ENCODE assay signal across 2 cellular contexts in genomic region chr5:56595561-56595960, GRCh38.
TF ChIP-seq lines count a peak whose summit lies in the region.

No MANE protein-coding gene starts in this region.

TF ChIP-seq in HCT116, 20 proteins besides CTCF, POLR2A, EP300 and RAD21 (continued from another document):
- TF ChIP-seq ZBTB33 (IDR thresholded peaks at IDR 0.05; ENCODE audit: extremely low read depth, insufficient replicate concordance, low read length), result no peak
- no peak for TF ChIP-seq EZH2 (IDR thresholded peaks at IDR 0.05)
- no peak for TF ChIP-seq EGR1 (IDR thresholded peaks at IDR 0.05; ENCODE audit: low read depth)
- TF ChIP-seq CBX3 (IDR thresholded peaks at IDR 0.05; ENCODE audit: low read depth), result no peak
- no peak for TF ChIP-seq SRF (IDR thresholded peaks at IDR 0.05; ENCODE audit: low read depth)
- no peak for TF ChIP-seq CEBPB (IDR thresholded peaks at IDR 0.05; ENCODE audit: low read depth)
- TF ChIP-seq REST (IDR thresholded peaks at IDR 0.05; ENCODE audit: low read depth), result no peak
- no peak for TF ChIP-seq ATF3 (IDR thresholded peaks at IDR 0.05)
- TF ChIP-seq, protein P1, sequence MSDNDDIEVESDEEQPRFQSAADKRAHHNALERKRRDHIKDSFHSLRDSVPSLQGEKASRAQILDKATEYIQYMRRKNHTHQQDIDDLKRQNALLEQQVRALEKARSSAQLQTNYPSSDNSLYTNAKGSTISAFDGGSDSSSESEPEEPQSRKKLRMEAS (IDR thresholded peaks at IDR 0.05), result no peak
- no peak for TF ChIP-seq TCF7L2 (IDR thresholded peaks at IDR 0.05; ENCODE audit: borderline replicate concordance, extremely low read depth, insufficient read depth, insufficient read length)
- no peak for TF ChIP-seq ZFX (IDR thresholded peaks at IDR 0.05)
- TF ChIP-seq POLR2AphosphoS5 (IDR thresholded peaks at IDR 0.05; ENCODE audit: low read depth, low read length), result no peak
- no peak for TF ChIP-seq SIN3A (IDR thresholded peaks at IDR 0.05; ENCODE audit: low read depth)
- no peak for TF ChIP-seq FOSL1 (IDR thresholded peaks at IDR 0.05; ENCODE audit: low read depth)

TF ChIP-seq in SK-N-SH, 30 proteins besides CTCF, POLR2A, EP300 and RAD21 (continued from another document):
- TF ChIP-seq, protein P2, sequence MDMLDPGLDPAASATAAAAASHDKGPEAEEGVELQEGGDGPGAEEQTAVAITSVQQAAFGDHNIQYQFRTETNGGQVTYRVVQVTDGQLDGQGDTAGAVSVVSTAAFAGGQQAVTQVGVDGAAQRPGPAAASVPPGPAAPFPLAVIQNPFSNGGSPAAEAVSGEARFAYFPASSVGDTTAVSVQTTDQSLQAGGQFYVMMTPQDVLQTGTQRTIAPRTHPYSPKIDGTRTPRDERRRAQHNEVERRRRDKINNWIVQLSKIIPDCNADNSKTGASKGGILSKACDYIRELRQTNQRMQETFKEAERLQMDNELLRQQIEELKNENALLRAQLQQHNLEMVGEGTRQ (IDR thresholded peaks at IDR 0.05; ENCODE audit: borderline replicate concordance, low read depth, low read length), result no peak
- TF ChIP-seq SMC3 (IDR thresholded peaks at IDR 0.05; ENCODE audit: low read depth, low read length), result no peak
- no peak for TF ChIP-seq TAF1 (IDR thresholded peaks at IDR 0.05; ENCODE audit: borderline replicate concordance, low read depth, low read length)
- TF ChIP-seq MEF2A (IDR thresholded peaks at IDR 0.05; ENCODE audit: borderline replicate concordance, low read depth), result no peak
- TF ChIP-seq RCOR1 (IDR thresholded peaks at IDR 0.05; ENCODE audit: low read length), result no peak
- TF ChIP-seq ELF1 (IDR thresholded peaks at IDR 0.05), result no peak
- TF ChIP-seq SIN3A (IDR thresholded peaks at IDR 0.05; ENCODE audit: borderline replicate concordance, low read depth, low read length), result no peak
- no peak for TF ChIP-seq RXRA (IDR thresholded peaks at IDR 0.05; ENCODE audit: borderline replicate concordance, low read depth)
- TF ChIP-seq, protein P3, sequence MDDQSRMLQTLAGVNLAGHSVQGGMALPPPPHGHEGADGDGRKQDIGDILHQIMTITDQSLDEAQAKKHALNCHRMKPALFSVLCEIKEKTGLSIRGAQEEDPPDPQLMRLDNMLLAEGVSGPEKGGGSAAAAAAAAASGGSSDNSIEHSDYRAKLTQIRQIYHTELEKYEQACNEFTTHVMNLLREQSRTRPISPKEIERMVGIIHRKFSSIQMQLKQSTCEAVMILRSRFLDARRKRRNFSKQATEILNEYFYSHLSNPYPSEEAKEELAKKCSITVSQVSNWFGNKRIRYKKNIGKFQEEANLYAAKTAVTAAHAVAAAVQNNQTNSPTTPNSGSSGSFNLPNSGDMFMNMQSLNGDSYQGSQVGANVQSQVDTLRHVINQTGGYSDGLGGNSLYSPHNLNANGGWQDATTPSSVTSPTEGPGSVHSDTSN (IDR thresholded peaks at IDR 0.05), result no peak
